Comparison of ENCODE assay signal across 8 cellular contexts in genomic region chr1:109214695-109215623, GRCh38. TPM values are rescaled to one million over a fixed set of nuclear protein-coding genes. Genes with fewer than 3 reads are reported as not detected.
DNase-seq lines count a peak whose midpoint lies in the region; ATAC-seq and TF ChIP-seq lines count a peak whose summit lies in the region.

No MANE protein-coding gene starts in this region.

- CTCF ChIA-PET in activated CD8-positive, alpha-beta T cell treated with anti-CD3 and anti-CD28 coated beads, Interleukin-2, amount 10 ng/mL, durations not matched to agents 7 days and 5 days (lab: Charles Lee): interaction anchor here (1.0 to 4.0 kb wide), 11 partner anchors 9 to 426 kb away, joined by 3 to 17 read pairs (median 8); partner anchors contain the start of gene PSRC1

- H3K4me2 ChIP-seq in BLaER1 treated with 17β-estradiol and CSF1 and Interleukin-3, amounts not matched to agents 10 nM and 100 nM: peak overlapping the region; percentile 76 to 95 (median 88)

- peaks cover 18 to 46% (median 35%) of the 10 kb centered on the region in 11 experiments; a peak in 21 of 22 replicates for H3K36me3 ChIP-seq in BLaER1 treated with 17β-estradiol and CSF1 and Interleukin-3, amounts not matched to agents 10 nM and 100 nM
- H3K36me3 ChIP-seq in thyroid gland: no peaks in the 10 kb centered on the region

- peak overlapping the region; percentile 76 to 90 (median 87) for H3K9ac ChIP-seq in BLaER1 treated with 17β-estradiol and CSF1 and Interleukin-3, amounts not matched to agents 10 nM and 100 nM

- H3K4me3 ChIP-seq in BLaER1 treated with 17β-estradiol and CSF1 and Interleukin-3, amounts not matched to agents 10 nM and 100 nM: peak overlapping the region; percentile 76 to 99 (median 84)
- H3K4me3 ChIP-seq in epithelial cell of proximal tubule (ENCODE audit: low read depth, low read length): peak overlapping the region; percentile 91
- H3K4me3 ChIP-seq in thyroid gland (replicated peaks in 1 of 3): peak overlapping the region; percentile 55 to 69 (median 66)

- peaks cover 27 to 60% (median 47%) of the 10 kb centered on the region in 11 experiments; a peak in 19 of 22 replicates for H4K20me1 ChIP-seq in BLaER1 treated with 17β-estradiol and CSF1 and Interleukin-3, amounts not matched to agents 10 nM and 100 nM

- no peaks in the 10 kb centered on the region for H3K27me3 Mint-ChIP-seq in activated CD8-positive, alpha-beta T cell treated with anti-CD3 and anti-CD28 coated beads, Interleukin-2, amount 10 ng/mL, durations not matched to agents 7 days and 5 days (ENCODE audit: low read depth)

- H3K27ac Mint-ChIP-seq in activated CD8-positive, alpha-beta T cell treated with anti-CD3 and anti-CD28 coated beads, Interleukin-2, amount 10 ng/mL, durations not matched to agents 7 days and 5 days: peak overlapping the region; percentile 85

- POLR2A ChIA-PET in activated CD8-positive, alpha-beta T cell treated with anti-CD3 and anti-CD28 coated beads, Interleukin-2, amount 10 ng/mL, durations not matched to agents 7 days and 5 days (lab: Charles Lee): interaction anchor here (0.8 to 2.1 kb wide), 5 partner anchors 10 to 334 kb away, joined by 4 to 19 read pairs (median 6); partner anchors contain the start of genes GNAI3 and TMEM167B

- H3K36me3 Mint-ChIP-seq in activated CD8-positive, alpha-beta T cell treated with anti-CD3 and anti-CD28 coated beads, Interleukin-2, amount 10 ng/mL, durations not matched to agents 7 days and 5 days (ENCODE audit: low read depth): peaks cover 43% of the 10 kb centered on the region

- H3K9me3 ChIP-seq in BLaER1 treated with 17β-estradiol and CSF1 and Interleukin-3, amounts not matched to agents 10 nM and 100 nM (replicated peaks in 1 of 11): 0 out of 22 replicates have a peak, but pooled peaks cover 0 to 7% (median 0%) of the 10 kb centered on the region in 11 experiments
- H3K9me3 ChIP-seq in thyroid gland: no peaks in the 10 kb centered on the region

- peaks cover 25 to 37% (median 29%) of the 10 kb centered on the region in 10 experiments for H3K4me1 ChIP-seq in BLaER1 treated with 17β-estradiol and CSF1 and Interleukin-3, amounts not matched to agents 10 nM and 100 nM
- peaks cover 21 to 34% of the 10 kb centered on the region in 2 donors for H3K4me1 ChIP-seq in thyroid gland

- intact Hi-C loops in thyroid gland (cut with DNase I): no loop called here

- 12 to 13% methylated on average over 13 of the region's 13 CpGs for WGBS in thyroid gland, 2 donors

- peak; percentile 78 for DNase-seq in HCEC 1CT
- DNase-seq in NCI-H446 treated with DMSO at 0.1 percent for 48 hours (lab: John Stamatoyannopoulos, UW): peak; percentile 76
- DNase-seq in activated CD8-positive, alpha-beta T cell treated with anti-CD3 and anti-CD28 coated beads, Interleukin-2, amount 10 ng/mL, durations not matched to agents 7 days and 5 days: peak; percentile 67
- peak; percentile 59 for DNase-seq in epithelial cell of proximal tubule (ENCODE audit: low read depth)
- DNase-seq in myocyte (ENCODE audit: low read depth): peak; percentile 71
- peak; percentile 51 to 54 for DNase-seq in thyroid gland

- no peaks in the 10 kb centered on the region for H3K9me3 Mint-ChIP-seq in activated CD8-positive, alpha-beta T cell treated with anti-CD3 and anti-CD28 coated beads, Interleukin-2, amount 10 ng/mL, durations not matched to agents 7 days and 5 days (ENCODE audit: insufficient read depth)

- TF ChIP-seq POLR2A in thyroid gland (IDR thresholded peaks at IDR 0.05): no peak

- peak overlapping the region; percentile 67 to 91 (median 82) for H3K27ac ChIP-seq in BLaER1 treated with 17β-estradiol and CSF1 and Interleukin-3, amounts not matched to agents 10 nM and 100 nM
- peak overlapping the region; percentile 34 to 92 (median 81) for H3K27ac ChIP-seq in thyroid gland

- ATAC-seq in activated CD8-positive, alpha-beta T cell treated with anti-CD3 and anti-CD28 coated beads, Interleukin-2, amount 10 ng/mL, durations not matched to agents 7 days and 5 days: peak; percentile 24
- ATAC-seq in GM19452 (IDR thresholded peaks at IDR 0.05; ENCODE audit: unreplicated experiment): no peak

- TF ChIP-seq CTCF in epithelial cell of proximal tubule (conservative IDR thresholded peaks at IDR 0.05; ENCODE audit: low read depth, low read length) (no peak), thyroid gland (IDR thresholded peaks at IDR 0.05) (no peak)

- H3K27me3 ChIP-seq in BLaER1 treated with 17β-estradiol and CSF1 and Interleukin-3, amounts not matched to agents 10 nM and 100 nM: no peaks in the 10 kb centered on the region
- H3K27me3 ChIP-seq in thyroid gland: no peaks in the 10 kb centered on the region

- peak overlapping the region; percentile 99 for H3K4me3 Mint-ChIP-seq in activated CD8-positive, alpha-beta T cell treated with anti-CD3 and anti-CD28 coated beads, Interleukin-2, amount 10 ng/mL, durations not matched to agents 7 days and 5 days

- H3K4me1 Mint-ChIP-seq in activated CD8-positive, alpha-beta T cell treated with anti-CD3 and anti-CD28 coated beads, Interleukin-2, amount 10 ng/mL, durations not matched to agents 7 days and 5 days (ENCODE audit: low read depth): peaks cover 33% of the 10 kb centered on the region

RNA-seq across cellular contexts. Expression of gene SARS1, which starts 1.2 kb away (rescaled TPM):
- total RNA-seq in activated CD8-positive, alpha-beta T cell treated with anti-CD3 and anti-CD28 coated beads, Interleukin-2, amount 10 ng/mL, durations not matched to agents 7 days and 5 days: 100 to 1,000 TPM; 145 to 157 TPM
- total RNA-seq in epithelial cell of proximal tubule (153 and 177 TPM in 2 replicates), myocyte (146 and 160 TPM in 2 replicates), thyroid gland (100 to 1,000 TPM; 164 to 264 (median 200) TPM)
- polyA plus RNA-seq in myocyte (2012): 348 TPM

RNA-seq across cellular contexts. Expression of gene CELSR2, which starts 34.4 kb away (rescaled TPM):
- total RNA-seq in activated CD8-positive, alpha-beta T cell treated with anti-CD3 and anti-CD28 coated beads, Interleukin-2, amount 10 ng/mL, durations not matched to agents 7 days and 5 days: 1 to 10 TPM; 4.9 to 5.2 TPM
- total RNA-seq in epithelial cell of proximal tubule (8.2 and 14.2 TPM in 2 replicates), myocyte (0.31 and 0.43 TPM in 2 replicates), thyroid gland (10 to 100 TPM; 23.5 to 54.9 (median 47.6) TPM)
- 2.0 TPM for polyA plus RNA-seq in myocyte (2012)
